13 cellular contexts compared by ENCODE assay signal in the genomic region with DNA sequence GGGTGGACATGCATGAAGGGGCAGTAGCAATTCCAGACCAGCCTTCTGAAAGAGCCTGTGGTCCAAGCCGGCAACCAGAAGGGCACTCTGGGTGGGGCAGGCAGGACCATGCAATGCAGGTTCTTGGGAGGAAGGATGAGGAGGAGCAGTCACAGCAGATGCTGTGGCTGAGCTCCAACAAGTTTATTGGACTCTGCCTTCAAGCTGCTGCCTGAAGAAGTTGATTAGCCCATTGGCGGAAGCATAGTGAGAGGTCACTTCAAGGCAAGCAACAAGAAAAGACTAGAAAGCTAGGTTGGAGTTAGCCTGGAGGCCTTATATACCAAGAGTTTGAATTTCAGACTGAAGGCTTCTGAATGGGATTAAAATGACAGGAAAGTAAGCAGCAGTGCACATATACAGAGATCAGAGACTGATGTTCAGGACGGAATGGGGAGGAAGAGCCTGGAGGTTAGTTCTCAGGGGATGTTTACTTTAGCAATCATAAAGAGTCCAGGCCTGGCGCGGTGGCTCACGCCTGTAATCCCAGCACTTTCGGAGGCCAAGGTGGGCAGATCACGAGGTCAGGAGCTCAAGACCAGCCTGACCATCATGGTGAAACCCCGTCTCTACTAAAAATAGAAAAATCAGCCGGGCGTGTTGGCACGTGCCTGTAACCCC. TPM values are rescaled to one million over a fixed set of nuclear protein-coding genes. Genes with fewer than 3 reads are reported as not detected.
DNase-seq lines count a peak whose midpoint lies in the region; ATAC-seq, FAIRE-seq and TF ChIP-seq lines count a peak whose summit lies in the region.
"Had no signal": no experiment of that assay in that cellular context is flagged by ENCODE, and none has a peak within 500 bp of the region (broad histone marks: within the 10 kb centered on the region; RNA-seq: fewer than 3 reads in every experiment).

No MANE protein-coding gene starts in this region.

- H3K27ac Mint-ChIP-seq in WTC11, result peak overlapping the region; percentile 69; the same call in 1 of the 2 replicates
- no peak overlapping the region for H3K27ac Mint-ChIP-seq in activated CD8-positive, alpha-beta T cell treated with anti-CD3 and anti-CD28 coated beads, Interleukin-2, amount 10 ng/mL, durations not matched to agents 7 days and 5 days
- H3K27ac Mint-ChIP-seq: B cell, HFFc6 had no signal

- intact Hi-C loops in left colon (cut with DNase I, micrococcal nuclease), result no loop called here

- H3K9me3 Mint-ChIP-seq in WTC11, result no peaks in the 10 kb centered on the region
- H3K9me3 Mint-ChIP-seq in activated CD8-positive, alpha-beta T cell treated with anti-CD3 and anti-CD28 coated beads, Interleukin-2, amount 10 ng/mL, durations not matched to agents 7 days and 5 days (ENCODE audit: insufficient read depth), result no peaks in the 10 kb centered on the region
- H3K9me3 Mint-ChIP-seq: CD8-positive, alpha-beta memory T cell; HFFc6 had no signal

- H3K27me3 Mint-ChIP-seq in WTC11 (ENCODE audit: low read depth), result no peaks in the 10 kb centered on the region
- no peaks in the 10 kb centered on the region for H3K27me3 Mint-ChIP-seq in activated CD8-positive, alpha-beta T cell treated with anti-CD3 and anti-CD28 coated beads, Interleukin-2, amount 10 ng/mL, durations not matched to agents 7 days and 5 days (ENCODE audit: low read depth)
- H3K27me3 Mint-ChIP-seq: B cell; CD8-positive, alpha-beta memory T cell had no signal

- CTCF ChIA-PET in WTC11 (lab: Charles Lee) (interaction anchor here (1.4 kb wide), 1 partner anchor 84 kb away, joined by 3 read pairs; no protein-coding TSS in a partner anchor), GM10248 (lab: Yijun Ruan, JAX) (interaction anchor here (1.0 to 2.3 kb wide), 2 partner anchors 7 to 26 kb away, joined by 4 to 6 read pairs; no protein-coding TSS in a partner anchor)
- CTCF ChIA-PET in activated CD8-positive, alpha-beta T cell treated with anti-CD3 and anti-CD28 coated beads, Interleukin-2, amount 10 ng/mL, durations not matched to agents 7 days and 5 days (lab: Charles Lee), result interaction anchor here (1.3 kb wide), 1 partner anchor 14 kb away, joined by 5 read pairs; no protein-coding TSS in a partner anchor

- H3K4me3 Mint-ChIP-seq in WTC11, result no peak overlapping the region
- no peak overlapping the region for H3K4me3 Mint-ChIP-seq in activated CD8-positive, alpha-beta T cell treated with anti-CD3 and anti-CD28 coated beads, Interleukin-2, amount 10 ng/mL, durations not matched to agents 7 days and 5 days
- H3K4me3 Mint-ChIP-seq: B cell; CD8-positive, alpha-beta memory T cell; HFFc6 had no signal

- POLR2A ChIA-PET in WTC11 (lab: Charles Lee) (no interaction called here), GM10248 (lab: Yijun Ruan, JAX) (no interaction called here)
- POLR2A ChIA-PET in activated CD8-positive, alpha-beta T cell treated with anti-CD3 and anti-CD28 coated beads, Interleukin-2, amount 10 ng/mL, durations not matched to agents 7 days and 5 days (lab: Charles Lee), result no interaction called here

- peaks cover 17% of the 10 kb centered on the region for H3K4me1 Mint-ChIP-seq in WTC11
- peaks cover 11% of the 10 kb centered on the region for H3K4me1 Mint-ChIP-seq in activated CD8-positive, alpha-beta T cell treated with anti-CD3 and anti-CD28 coated beads, Interleukin-2, amount 10 ng/mL, durations not matched to agents 7 days and 5 days (ENCODE audit: low read depth)

- DNase-seq in HTR-8/SVneo (ENCODE audit: insufficient read length, low spot score) (no peak), WTC11 (ENCODE audit: low spot score) (no peak), left colon (peak; percentile 40 to 60), renal cortical epithelial cell (ENCODE audit: low read depth) (peak; percentile 48), amniotic stem cell (lab: John Stamatoyannopoulos, UW) (no peak), GM10248 (ENCODE audit: extremely low spot score) (no peak)
- no peak for DNase-seq in activated effector memory CD4-positive, alpha-beta T cell treated with Interleukin-2 at 50 U/mL for 16 hours
- no peak for DNase-seq in activated CD8-positive, alpha-beta T cell treated with anti-CD3 and anti-CD28 coated beads, Interleukin-2, amount 10 ng/mL, durations not matched to agents 7 days and 5 days
- DNase-seq: CD8-positive, alpha-beta memory T cell; HFFc6; NCI-H1092; NCI-H2081 treated with DMSO at 0.1 percent for 48 hours had no signal

- ATAC-seq in WTC11 (no peak), left colon (peak; percentile 94)
- ATAC-seq in activated CD8-positive, alpha-beta T cell treated with anti-CD3 and anti-CD28 coated beads, Interleukin-2, amount 10 ng/mL, durations not matched to agents 7 days and 5 days, result no peak

- TF ChIP-seq CTCF in WTC11 (IDR thresholded peaks at IDR 0.05) (no peak), GM10248 (IDR thresholded peaks at IDR 0.05; ENCODE audit: control extremely low read depth, extremely low read depth, low read depth, missing control alignments) (no peak)

- peak; percentile 38 for FAIRE-seq in HTR-8/SVneo (lab: Jason Lieb, UNC)

- H3K36me3 Mint-ChIP-seq in WTC11, result no peaks in the 10 kb centered on the region
- H3K36me3 Mint-ChIP-seq in activated CD8-positive, alpha-beta T cell treated with anti-CD3 and anti-CD28 coated beads, Interleukin-2, amount 10 ng/mL, durations not matched to agents 7 days and 5 days (ENCODE audit: low read depth), result peaks cover 7% of the 10 kb centered on the region

TF ChIP-seq in WTC11, 78 proteins besides CTCF, POLR2A, EP300 and RAD21 (continues in another document):
- TF ChIP-seq ELF4 (CRISPR knock-in tag; IDR thresholded peaks at IDR 0.05; ENCODE audit: low read depth) (no peak), FOXP4 (CRISPR knock-in tag; IDR thresholded peaks at IDR 0.05) (no peak), HMGA2 (CRISPR knock-in tag; IDR thresholded peaks at IDR 0.05) (no peak), CREM (CRISPR knock-in tag; IDR thresholded peaks at IDR 0.05) (no peak), GTF2I (CRISPR knock-in tag; conservative IDR thresholded peaks at IDR 0.05) (no peak), NR1H2 (CRISPR knock-in tag; IDR thresholded peaks at IDR 0.05) (no peak), TP53 (CRISPR knock-in tag; IDR thresholded peaks at IDR 0.05) (no peak), SOX15 (CRISPR knock-in tag; IDR thresholded peaks at IDR 0.05) (no peak), ETV6 (CRISPR knock-in tag; IDR thresholded peaks at IDR 0.05) (no peak), NR3C1 (CRISPR knock-in tag; conservative IDR thresholded peaks at IDR 0.05; ENCODE audit: low read depth) (no peak), CBFB (CRISPR knock-in tag; IDR thresholded peaks at IDR 0.05; ENCODE audit: low read depth) (no peak), RELA (CRISPR knock-in tag; IDR thresholded peaks at IDR 0.05; ENCODE audit: borderline replicate concordance) (no peak), ZNF138 (CRISPR knock-in tag; conservative IDR thresholded peaks at IDR 0.05) (no peak), TCF7 (CRISPR knock-in tag; IDR thresholded peaks at IDR 0.05; ENCODE audit: low read depth) (no peak)
- TF ChIP-seq, protein P1, sequence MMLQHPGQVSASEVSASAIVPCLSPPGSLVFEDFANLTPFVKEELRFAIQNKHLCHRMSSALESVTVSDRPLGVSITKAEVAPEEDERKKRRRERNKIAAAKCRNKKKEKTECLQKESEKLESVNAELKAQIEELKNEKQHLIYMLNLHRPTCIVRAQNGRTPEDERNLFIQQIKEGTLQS (CRISPR knock-in tag; conservative IDR thresholded peaks at IDR 0.05), result no peak
- TF ChIP-seq, protein P2, sequence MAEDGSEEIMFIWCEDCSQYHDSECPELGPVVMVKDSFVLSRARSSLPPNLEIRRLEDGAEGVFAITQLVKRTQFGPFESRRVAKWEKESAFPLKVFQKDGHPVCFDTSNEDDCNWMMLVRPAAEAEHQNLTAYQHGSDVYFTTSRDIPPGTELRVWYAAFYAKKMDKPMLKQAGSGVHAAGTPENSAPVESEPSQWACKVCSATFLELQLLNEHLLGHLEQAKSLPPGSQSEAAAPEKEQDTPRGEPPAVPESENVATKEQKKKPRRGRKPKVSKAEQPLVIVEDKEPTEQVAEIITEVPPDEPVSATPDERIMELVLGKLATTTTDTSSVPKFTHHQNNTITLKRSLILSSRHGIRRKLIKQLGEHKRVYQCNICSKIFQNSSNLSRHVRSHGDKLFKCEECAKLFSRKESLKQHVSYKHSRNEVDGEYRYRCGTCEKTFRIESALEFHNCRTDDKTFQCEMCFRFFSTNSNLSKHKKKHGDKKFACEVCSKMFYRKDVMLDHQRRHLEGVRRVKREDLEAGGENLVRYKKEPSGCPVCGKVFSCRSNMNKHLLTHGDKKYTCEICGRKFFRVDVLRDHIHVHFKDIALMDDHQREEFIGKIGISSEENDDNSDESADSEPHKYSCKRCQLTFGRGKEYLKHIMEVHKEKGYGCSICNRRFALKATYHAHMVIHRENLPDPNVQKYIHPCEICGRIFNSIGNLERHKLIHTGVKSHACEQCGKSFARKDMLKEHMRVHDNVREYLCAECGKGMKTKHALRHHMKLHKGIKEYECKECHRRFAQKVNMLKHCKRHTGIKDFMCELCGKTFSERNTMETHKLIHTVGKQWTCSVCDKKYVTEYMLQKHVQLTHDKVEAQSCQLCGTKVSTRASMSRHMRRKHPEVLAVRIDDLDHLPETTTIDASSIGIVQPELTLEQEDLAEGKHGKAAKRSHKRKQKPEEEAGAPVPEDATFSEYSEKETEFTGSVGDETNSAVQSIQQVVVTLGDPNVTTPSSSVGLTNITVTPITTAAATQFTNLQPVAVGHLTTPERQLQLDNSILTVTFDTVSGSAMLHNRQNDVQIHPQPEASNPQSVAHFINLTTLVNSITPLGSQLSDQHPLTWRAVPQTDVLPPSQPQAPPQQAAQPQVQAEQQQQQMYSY (CRISPR knock-in tag; IDR thresholded peaks at IDR 0.05), result no peak

RNA-seq across cellular contexts. Expression of gene SFMBT1, which starts 39.9 kb away (rescaled TPM):
- total RNA-seq in WTC11 (2021) (12.3 to 20.9 TPM (median 14.7 TPM) in 3 replicates), left colon (10 to 100 TPM; 18.8 to 32.0 TPM), renal cortical epithelial cell (6.0 and 12.0 TPM in 2 replicates)
- 10 to 100 TPM; 31.1 to 33.3 TPM for total RNA-seq in activated CD8-positive, alpha-beta T cell treated with anti-CD3 and anti-CD28 coated beads, Interleukin-2, amount 10 ng/mL, durations not matched to agents 7 days and 5 days

Comparison
In these comparisons a context has a peak if more than half of its experiments do, and no peak if none do; other contexts are left out.
1. DNase-seq: peak in left colon (2 of 2) and renal cortical epithelial cell (single experiment); none in HTR-8/SVneo (single experiment), WTC11 (single experiment), activated effector memory CD4-positive, alpha-beta T cell treated with Interleukin-2 at 50 U/mL for 16 hours (single experiment), activated CD8-positive, alpha-beta T cell treated with anti-CD3 and anti-CD28 coated beads, Interleukin-2, amount 10 ng/mL, durations not matched to agents 7 days and 5 days (single experiment), amniotic stem cell (single experiment) and GM10248 (single experiment).